In genomic region chr21:33541105-33541711, GRCh38 we compare ENCODE assay signal across 8 cellular contexts. TPM values are rescaled to one million over a fixed set of nuclear protein-coding genes. Genes with fewer than 3 reads are reported as not detected.
DNase-seq lines count a peak whose midpoint lies in the region; ATAC-seq and TF ChIP-seq lines count a peak whose summit lies in the region.

No MANE protein-coding gene starts in this region.

- H3K4me1 Mint-ChIP-seq in activated CD4-positive, alpha-beta T cell treated with anti-CD3 and anti-CD28 coated beads, Interleukin-2, amount 10 ng/mL, durations not matched to agents 24 days and 14 days = peaks cover 43% of the 10 kb centered on the region

- H3K4me1 ChIP-seq in SJCRH30 (peaks cover 11% of the 10 kb centered on the region), muscle layer of duodenum (ENCODE audit: control insufficient read depth in 1 of 2, insufficient read depth in 2 of 2, low read length in 2 of 2) (peaks cover 7 to 27% of the 10 kb centered on the region in 2 donors)

- peak overlapping the region; percentile 95 for H3K4me3 Mint-ChIP-seq in activated CD4-positive, alpha-beta T cell treated with anti-CD3 and anti-CD28 coated beads, Interleukin-2, amount 10 ng/mL, durations not matched to agents 24 days and 14 days

- intact Hi-C loops in activated CD4-positive, alpha-beta T cell treated with anti-CD3 and anti-CD28 coated beads, Interleukin-2, amount 10 ng/mL, durations not matched to agents 24 days and 14 days (cut with micrococcal nuclease) = no loop called here

- peaks cover 52% of the 10 kb centered on the region for H3K36me3 Mint-ChIP-seq in activated CD4-positive, alpha-beta T cell treated with anti-CD3 and anti-CD28 coated beads, Interleukin-2, amount 10 ng/mL, durations not matched to agents 24 days and 14 days (ENCODE audit: low read depth)

- H3K27ac Mint-ChIP-seq in activated CD4-positive, alpha-beta T cell treated with anti-CD3 and anti-CD28 coated beads, Interleukin-2, amount 10 ng/mL, durations not matched to agents 24 days and 14 days = peak overlapping the region; percentile 100

- peaks cover 40% of the 10 kb centered on the region for H3K36me3 ChIP-seq in SJCRH30
- H3K36me3 ChIP-seq in muscle layer of duodenum (ENCODE audit: control insufficient read depth in 1 of 2, insufficient read depth in 2 of 2, low read length in 2 of 2) = peaks cover 13 to 33% of the 10 kb centered on the region in 2 donors

- peak overlapping the region; percentile 90 for H3K4me3 ChIP-seq in SJCRH30
- H3K4me3 ChIP-seq in coronary artery = peak overlapping the region; percentile 87
- peak overlapping the region; percentile 80 to 97 for H3K4me3 ChIP-seq in muscle layer of duodenum (ENCODE audit: low read depth in 1 of 2, low read length in 2 of 2)

- ATAC-seq in GM21576 (IDR thresholded peaks at IDR 0.05; ENCODE audit: unreplicated experiment) (no peak), GM21786 (IDR thresholded peaks at IDR 0.05; ENCODE audit: unreplicated experiment) (no peak), GM19328 (IDR thresholded peaks at IDR 0.05; ENCODE audit: unreplicated experiment) (no peak)

- no peaks in the 10 kb centered on the region for H3K27me3 ChIP-seq in SJCRH30
- H3K27me3 ChIP-seq in muscle layer of duodenum (ENCODE audit: low read depth, low read length) = no peaks in the 10 kb centered on the region

- H3K27me3 Mint-ChIP-seq in activated CD4-positive, alpha-beta T cell treated with anti-CD3 and anti-CD28 coated beads, Interleukin-2, amount 10 ng/mL, durations not matched to agents 24 days and 14 days = no peaks in the 10 kb centered on the region

- peak; percentile 71 for DNase-seq in activated CD4-positive, alpha-beta T cell treated with anti-CD3 and anti-CD28 coated beads, Interleukin-2, amount 10 ng/mL, durations not matched to agents 24 days and 14 days
- no peak for DNase-seq in activated CD4-positive, alpha-beta T cell treated with anti-CD3 and anti-CD28 coated beads, Interleukin-2, amount 50 U/mL, for 1 hour
- peak; percentile 20 to 47 for DNase-seq in SJCRH30
- no peak for DNase-seq in coronary artery (ENCODE audit: low spot score)

- H3K9me3 ChIP-seq in SJCRH30 (replicated peaks) = no peaks in the 10 kb centered on the region
- H3K9me3 ChIP-seq in muscle layer of duodenum (ENCODE audit: control insufficient read depth in 1 of 2, low read length in 2 of 2) = no peaks in the 10 kb centered on the region

- H3K27ac ChIP-seq in SJCRH30 (peak overlapping the region; percentile 99), coronary artery (peak overlapping the region; percentile 99), muscle layer of duodenum (ENCODE audit: low read length) (peak overlapping the region; percentile 100)

- no peak for TF ChIP-seq CTCF in coronary artery (IDR thresholded peaks at IDR 0.05)

- H3K9me3 Mint-ChIP-seq in activated CD4-positive, alpha-beta T cell treated with anti-CD3 and anti-CD28 coated beads, Interleukin-2, amount 10 ng/mL, durations not matched to agents 24 days and 14 days = peaks cover 8% of the 10 kb centered on the region

RNA-seq across cellular contexts. Expression of gene GART, which starts 0.7 kb away (rescaled TPM):
- total RNA-seq in activated CD4-positive, alpha-beta T cell treated with anti-CD3 and anti-CD28 coated beads, Interleukin-2, amount 10 ng/mL, durations not matched to agents 24 days and 14 days = 216 and 221 TPM in 2 replicates
- total RNA-seq in SJCRH30 (2014; rRNA removed; shearing (Covaris generic)) = 171 and 193 TPM in 2 replicates

RNA-seq across cellular contexts. Expression of gene SON, which starts 1.6 kb away (rescaled TPM):
- total RNA-seq in activated CD4-positive, alpha-beta T cell treated with anti-CD3 and anti-CD28 coated beads, Interleukin-2, amount 10 ng/mL, durations not matched to agents 24 days and 14 days = 351 and 363 TPM in 2 replicates
- total RNA-seq in SJCRH30 (2014; rRNA removed; shearing (Covaris generic)) = 195 and 230 TPM in 2 replicates

RNA-seq across cellular contexts. Expression of gene DONSON, which starts 47.3 kb away (rescaled TPM):
- 42.6 and 42.7 TPM in 2 replicates for total RNA-seq in activated CD4-positive, alpha-beta T cell treated with anti-CD3 and anti-CD28 coated beads, Interleukin-2, amount 10 ng/mL, durations not matched to agents 24 days and 14 days
- 52.7 and 62.7 TPM in 2 replicates for total RNA-seq in SJCRH30 (2014; rRNA removed; shearing (Covaris generic))

RNA-seq across cellular contexts. Expression of gene DNAJC28, which starts 49.7 kb away (rescaled TPM):
- total RNA-seq in activated CD4-positive, alpha-beta T cell treated with anti-CD3 and anti-CD28 coated beads, Interleukin-2, amount 10 ng/mL, durations not matched to agents 24 days and 14 days = 0.09 and 0.12 TPM in 2 replicates
- 1.6 and 2.0 TPM in 2 replicates for total RNA-seq in SJCRH30 (2014; rRNA removed; shearing (Covaris generic))

Comparison
In these comparisons a context has a peak if more than half of its experiments do, and no peak if none do; other contexts are left out.
1. DNase-seq: peak in activated CD4-positive, alpha-beta T cell treated with anti-CD3 and anti-CD28 coated beads, Interleukin-2, amount 10 ng/mL, durations not matched to agents 24 days and 14 days (single experiment) and SJCRH30 (2 of 2); none in activated CD4-positive, alpha-beta T cell treated with anti-CD3 and anti-CD28 coated beads, Interleukin-2, amount 50 U/mL, for 1 hour (single experiment) and coronary artery (single experiment).
2. Peak in every context shown above with its lines, with median percentiles within 50 percentile points of each other: H3K27ac ChIP-seq and H3K4me3 ChIP-seq.